ENCODE assay signal across 18 cellular contexts in the genomic region with DNA sequence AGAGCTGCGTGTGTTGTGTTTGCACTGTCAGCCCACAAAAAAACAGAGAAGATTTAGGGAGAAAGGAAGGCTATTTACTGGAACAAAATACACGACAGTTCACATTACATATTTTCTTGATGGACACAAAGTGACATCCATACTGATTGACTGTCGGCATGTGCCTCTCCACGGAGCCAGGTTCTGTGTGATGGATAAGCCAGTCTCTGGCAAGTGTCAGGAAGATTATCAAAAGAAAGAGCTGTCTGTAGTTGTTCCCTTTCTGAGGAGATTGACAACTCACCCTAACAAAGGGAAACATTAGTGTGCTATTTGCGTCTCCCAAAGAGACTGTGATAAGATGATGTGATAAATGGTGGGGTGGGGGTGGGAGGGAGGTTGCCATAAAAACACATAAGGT.
"Had no signal": no experiment of that assay in that cellular context is flagged by ENCODE, and none has a peak within 500 bp of the region (broad histone marks: within the 10 kb centered on the region; RNA-seq: fewer than 3 reads in every experiment).

No MANE protein-coding gene starts in this region.

- H3K36me3 ChIP-seq: ovary, suprapubic skin, thyroid gland, uterus had no signal

- H3K27ac ChIP-seq: foreskin keratinocyte, ovary, suprapubic skin, thyroid gland, uterus had no signal

- H3K9me3 Mint-ChIP-seq: dendritic cell treated with granulocyte-macrophage colony-stimulating factor and Interleukin-4, amounts not matched to agents 40 ng/mL and 50 ng/mL, for 4 days; effector memory CD8-positive, alpha-beta T cell; natural killer cell treated with Interleukin-12 subunit alpha and Interleukin-12 subunit beta and Interleukin-15 and Interleukin-18, amount 100 ng/mL, for 72 hours; type B pancreatic cell had no signal

- H3K4me1 ChIP-seq: foreskin keratinocyte, suprapubic skin, thyroid gland, uterus had no signal

- H3K27ac Mint-ChIP-seq: dendritic cell treated with granulocyte-macrophage colony-stimulating factor and Interleukin-4, amounts not matched to agents 40 ng/mL and 50 ng/mL, for 4 days; effector memory CD8-positive, alpha-beta T cell; natural killer cell treated with Interleukin-12 subunit alpha and Interleukin-12 subunit beta and Interleukin-15 and Interleukin-18, amount 100 ng/mL, for 72 hours; type B pancreatic cell had no signal

- H3K27me3 ChIP-seq: ovary, thyroid gland, uterus had no signal

- ATAC-seq: effector memory CD8-positive, alpha-beta T cell; foreskin keratinocyte; left colon; natural killer cell treated with Interleukin-12 subunit alpha and Interleukin-12 subunit beta and Interleukin-15 and Interleukin-18, amount 100 ng/mL, for 72 hours; right cardiac atrium; stimulated activated naive CD8-positive, alpha-beta T cell treated with anti-CD3 and anti-CD28 coated beads, Interleukin-15, Interleukin-2, amounts not matched to agents 100 U/mL and 50 U/mL, for 24 hours had no signal

- H3K4me3 ChIP-seq: ovary, suprapubic skin, thyroid gland, uterus had no signal

- H3K4me3 Mint-ChIP-seq: dendritic cell treated with granulocyte-macrophage colony-stimulating factor and Interleukin-4, amounts not matched to agents 40 ng/mL and 50 ng/mL, for 4 days; effector memory CD8-positive, alpha-beta T cell; natural killer cell treated with Interleukin-12 subunit alpha and Interleukin-12 subunit beta and Interleukin-15 and Interleukin-18, amount 100 ng/mL, for 72 hours; type B pancreatic cell had no signal

- H3K36me3 Mint-ChIP-seq: natural killer cell treated with Interleukin-12 subunit alpha and Interleukin-12 subunit beta and Interleukin-15 and Interleukin-18, amount 100 ng/mL, for 72 hours; type B pancreatic cell had no signal

- H3K9me3 ChIP-seq: ovary, suprapubic skin, thyroid gland, uterus had no signal

- DNase-seq: cerebellar nuclear complex; effector memory CD8-positive, alpha-beta T cell; foreskin keratinocyte; left colon; mammary epithelial cell; midbrain; ovary; right cardiac atrium; small intestine; stimulated activated CD4-positive, alpha-beta T cell treated with anti-CD3 and anti-CD28 coated beads, Interleukin-12 subunit alpha, Interleukin-12 subunit beta, amount 100 ng/mL, for 4 hours; stimulated activated naive CD8-positive, alpha-beta T cell treated with anti-CD3 and anti-CD28 coated beads, Interleukin-15, Interleukin-2, amounts not matched to agents 100 U/mL and 50 U/mL, for 24 hours; thyroid gland; uterus had no signal

- FAIRE-seq: colon, small intestine had no signal
